Comparison of ENCODE assay signal across 1 cellular context in the genomic region with DNA sequence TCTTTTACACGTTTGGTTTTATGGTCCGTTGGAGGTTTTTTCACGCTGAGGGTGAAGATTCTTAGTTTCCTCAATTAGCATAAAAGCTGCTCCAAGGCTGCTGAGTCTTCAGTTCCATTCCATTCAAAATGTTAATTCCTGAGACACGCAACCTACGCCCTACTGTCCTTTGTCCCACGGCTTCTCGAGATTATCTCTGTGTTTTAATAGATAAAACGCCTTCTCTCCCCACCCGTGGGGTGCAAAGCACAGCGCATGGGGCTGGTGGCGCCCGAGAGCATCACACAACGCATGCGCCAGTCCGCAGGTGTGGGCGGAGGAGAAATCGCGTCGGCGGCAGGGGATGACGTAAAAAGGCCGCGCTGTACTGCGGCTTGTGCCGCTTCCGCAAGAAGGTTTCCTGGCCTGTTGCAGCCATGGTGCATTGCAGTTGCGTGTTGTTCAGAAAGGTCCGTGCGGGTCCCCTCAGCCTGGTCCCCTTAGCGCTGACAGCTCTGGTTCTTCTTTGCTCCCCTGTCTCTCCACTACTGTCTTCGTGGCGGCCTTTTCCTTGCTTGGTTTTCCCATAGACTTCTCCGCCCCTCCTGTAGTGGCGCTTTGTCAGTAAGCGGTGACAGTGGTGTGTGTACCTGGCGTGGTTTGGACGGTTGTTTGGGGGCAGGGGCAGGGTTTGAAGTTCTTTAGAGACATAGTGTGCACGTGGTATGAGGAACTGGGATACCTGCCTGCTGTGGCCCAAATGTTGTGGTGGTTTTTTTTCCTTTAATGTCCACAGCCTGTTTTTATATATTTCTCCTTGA.
TF ChIP-seq lines count a peak whose summit lies in the region.

A gene with protein sequence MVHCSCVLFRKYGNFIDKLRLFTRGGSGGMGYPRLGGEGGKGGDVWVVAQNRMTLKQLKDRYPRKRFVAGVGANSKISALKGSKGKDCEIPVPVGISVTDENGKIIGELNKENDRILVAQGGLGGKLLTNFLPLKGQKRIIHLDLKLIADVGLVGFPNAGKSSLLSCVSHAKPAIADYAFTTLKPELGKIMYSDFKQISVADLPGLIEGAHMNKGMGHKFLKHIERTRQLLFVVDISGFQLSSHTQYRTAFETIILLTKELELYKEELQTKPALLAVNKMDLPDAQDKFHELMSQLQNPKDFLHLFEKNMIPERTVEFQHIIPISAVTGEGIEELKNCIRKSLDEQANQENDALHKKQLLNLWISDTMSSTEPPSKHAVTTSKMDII (plus strand): TSS at position 391 of the 800 bp plus-strand sequence. CDS start 26 bp downstream, at position 417.

TF ChIP-seq in K562, 482 proteins besides CTCF, POLR2A, EP300 and RAD21 (continued from another document and continues in another):
- TF ChIP-seq, protein P1, sequence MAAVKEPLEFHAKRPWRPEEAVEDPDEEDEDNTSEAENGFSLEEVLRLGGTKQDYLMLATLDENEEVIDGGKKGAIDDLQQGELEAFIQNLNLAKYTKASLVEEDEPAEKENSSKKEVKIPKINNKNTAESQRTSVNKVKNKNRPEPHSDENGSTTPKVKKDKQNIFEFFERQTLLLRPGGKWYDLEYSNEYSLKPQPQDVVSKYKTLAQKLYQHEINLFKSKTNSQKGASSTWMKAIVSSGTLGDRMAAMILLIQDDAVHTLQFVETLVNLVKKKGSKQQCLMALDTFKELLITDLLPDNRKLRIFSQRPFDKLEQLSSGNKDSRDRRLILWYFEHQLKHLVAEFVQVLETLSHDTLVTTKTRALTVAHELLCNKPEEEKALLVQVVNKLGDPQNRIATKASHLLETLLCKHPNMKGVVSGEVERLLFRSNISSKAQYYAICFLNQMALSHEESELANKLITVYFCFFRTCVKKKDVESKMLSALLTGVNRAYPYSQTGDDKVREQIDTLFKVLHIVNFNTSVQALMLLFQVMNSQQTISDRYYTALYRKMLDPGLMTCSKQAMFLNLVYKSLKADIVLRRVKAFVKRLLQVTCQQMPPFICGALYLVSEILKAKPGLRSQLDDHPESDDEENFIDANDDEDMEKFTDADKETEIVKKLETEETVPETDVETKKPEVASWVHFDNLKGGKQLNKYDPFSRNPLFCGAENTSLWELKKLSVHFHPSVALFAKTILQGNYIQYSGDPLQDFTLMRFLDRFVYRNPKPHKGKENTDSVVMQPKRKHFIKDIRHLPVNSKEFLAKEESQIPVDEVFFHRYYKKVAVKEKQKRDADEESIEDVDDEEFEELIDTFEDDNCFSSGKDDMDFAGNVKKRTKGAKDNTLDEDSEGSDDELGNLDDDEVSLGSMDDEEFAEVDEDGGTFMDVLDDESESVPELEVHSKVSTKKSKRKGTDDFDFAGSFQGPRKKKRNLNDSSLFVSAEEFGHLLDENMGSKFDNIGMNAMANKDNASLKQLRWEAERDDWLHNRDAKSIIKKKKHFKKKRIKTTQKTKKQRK (IDR thresholded peaks at IDR 0.05; ENCODE audit: borderline replicate concordance, low read depth, low read length) = no peak
- TF ChIP-seq PHF21A (IDR thresholded peaks at IDR 0.05; ENCODE audit: borderline replicate concordance, low read depth) (peak; percentile 22; the same call in 1 of the 2 replicates), NCOA4 (IDR thresholded peaks at IDR 0.05; ENCODE audit: partially characterized antibody) (no peak), SP2 (IDR thresholded peaks at IDR 0.05; ENCODE audit: extremely low read depth, low read depth, low read length, poor library complexity, severe bottlenecking) (no peak), CREB1 (IDR thresholded peaks at IDR 0.05) (peak; percentile 99), CREB1 (CRISPR knock-in tag; IDR thresholded peaks at IDR 0.05) (peak; percentile 99), ZNF507 (tag; conservative IDR thresholded peaks at IDR 0.05) (no peak), MEF2D (tag; conservative IDR thresholded peaks at IDR 0.05; ENCODE audit: low read depth) (no peak), SPI1 (IDR thresholded peaks at IDR 0.05; ENCODE audit: borderline replicate concordance, low read depth, low read length) (peak; percentile 53; the same call in 1 of the 2 replicates), CBFA2T3 (IDR thresholded peaks at IDR 0.05) (no peak; the same call in 1 of the 2 replicates), ZKSCAN3 (CRISPR knock-in tag; IDR thresholded peaks at IDR 0.05) (no peak), ZC3H8 (IDR thresholded peaks at IDR 0.05) (no peak), DACH1 (IDR thresholded peaks at IDR 0.05; ENCODE audit: partially characterized antibody) (peak; percentile 77), ZNF165 (CRISPR knock-in tag; IDR thresholded peaks at IDR 0.05; ENCODE audit: borderline replicate concordance) (no peak), ZNF282 (CRISPR knock-in tag; IDR thresholded peaks at IDR 0.05) (no peak), MCM7 (IDR thresholded peaks at IDR 0.05) (no peak), ILF3 (IDR thresholded peaks at IDR 0.05; ENCODE audit: borderline replicate concordance) (no peak), MCM3 (IDR thresholded peaks at IDR 0.05) (no peak), SP1 (CRISPR knock-in tag; IDR thresholded peaks at IDR 0.05) (peak; percentile 90), MAFF (IDR thresholded peaks at IDR 0.05; ENCODE audit: low read length) (no peak), ARID1B (IDR thresholded peaks at IDR 0.05) (peak; percentile 54; the same call in 1 of the 2 replicates), TOE1 (IDR thresholded peaks at IDR 0.05; ENCODE audit: borderline replicate concordance) (peak; percentile 75), TOE1 (CRISPR knock-in tag; IDR thresholded peaks at IDR 0.05; ENCODE audit: borderline replicate concordance, low read depth) (0 out of 2 replicates have a peak, but pooled peaks have one; percentile 78), TFAM (CRISPR knock-in tag; conservative IDR thresholded peaks at IDR 0.05) (no peak), ZSCAN29 (IDR thresholded peaks at IDR 0.05) (0 out of 2 replicates have a peak, but pooled peaks have one; percentile 49), GTF2A2 (tag; IDR thresholded peaks at IDR 0.05) (no peak), CREM (IDR thresholded peaks at IDR 0.05; ENCODE audit: low read depth) (peak; percentile 100), WHSC1 (IDR thresholded peaks at IDR 0.05; ENCODE audit: low read length) (no peak), ZNF224 (CRISPR knock-in tag; IDR thresholded peaks at IDR 0.05) (no peak), FOXA3 (CRISPR knock-in tag; conservative IDR thresholded peaks at IDR 0.05 in 1 of 2, IDR thresholded peaks at IDR 0.05 in 1 of 2) (no peak)
- TF ChIP-seq, protein P2, sequence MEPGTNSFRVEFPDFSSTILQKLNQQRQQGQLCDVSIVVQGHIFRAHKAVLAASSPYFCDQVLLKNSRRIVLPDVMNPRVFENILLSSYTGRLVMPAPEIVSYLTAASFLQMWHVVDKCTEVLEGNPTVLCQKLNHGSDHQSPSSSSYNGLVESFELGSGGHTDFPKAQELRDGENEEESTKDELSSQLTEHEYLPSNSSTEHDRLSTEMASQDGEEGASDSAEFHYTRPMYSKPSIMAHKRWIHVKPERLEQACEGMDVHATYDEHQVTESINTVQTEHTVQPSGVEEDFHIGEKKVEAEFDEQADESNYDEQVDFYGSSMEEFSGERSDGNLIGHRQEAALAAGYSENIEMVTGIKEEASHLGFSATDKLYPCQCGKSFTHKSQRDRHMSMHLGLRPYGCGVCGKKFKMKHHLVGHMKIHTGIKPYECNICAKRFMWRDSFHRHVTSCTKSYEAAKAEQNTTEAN (CRISPR knock-in tag; IDR thresholded peaks at IDR 0.05) = peak; percentile 49; the same call in 1 of the 2 replicates
- TF ChIP-seq, protein P3, sequence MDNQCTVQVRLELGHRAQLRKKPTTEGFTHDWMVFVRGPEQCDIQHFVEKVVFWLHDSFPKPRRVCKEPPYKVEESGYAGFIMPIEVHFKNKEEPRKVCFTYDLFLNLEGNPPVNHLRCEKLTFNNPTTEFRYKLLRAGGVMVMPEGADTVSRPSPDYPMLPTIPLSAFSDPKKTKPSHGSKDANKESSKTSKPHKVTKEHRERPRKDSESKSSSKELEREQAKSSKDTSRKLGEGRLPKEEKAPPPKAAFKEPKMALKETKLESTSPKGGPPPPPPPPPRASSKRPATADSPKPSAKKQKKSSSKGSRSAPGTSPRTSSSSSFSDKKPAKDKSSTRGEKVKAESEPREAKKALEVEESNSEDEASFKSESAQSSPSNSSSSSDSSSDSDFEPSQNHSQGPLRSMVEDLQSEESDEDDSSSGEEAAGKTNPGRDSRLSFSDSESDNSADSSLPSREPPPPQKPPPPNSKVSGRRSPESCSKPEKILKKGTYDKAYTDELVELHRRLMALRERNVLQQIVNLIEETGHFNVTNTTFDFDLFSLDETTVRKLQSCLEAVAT (IDR thresholded peaks at IDR 0.05) = peak in 1 of 2 experiments; percentile 88; a peak in 3 of 4 replicates
- TF ChIP-seq, protein P4, sequence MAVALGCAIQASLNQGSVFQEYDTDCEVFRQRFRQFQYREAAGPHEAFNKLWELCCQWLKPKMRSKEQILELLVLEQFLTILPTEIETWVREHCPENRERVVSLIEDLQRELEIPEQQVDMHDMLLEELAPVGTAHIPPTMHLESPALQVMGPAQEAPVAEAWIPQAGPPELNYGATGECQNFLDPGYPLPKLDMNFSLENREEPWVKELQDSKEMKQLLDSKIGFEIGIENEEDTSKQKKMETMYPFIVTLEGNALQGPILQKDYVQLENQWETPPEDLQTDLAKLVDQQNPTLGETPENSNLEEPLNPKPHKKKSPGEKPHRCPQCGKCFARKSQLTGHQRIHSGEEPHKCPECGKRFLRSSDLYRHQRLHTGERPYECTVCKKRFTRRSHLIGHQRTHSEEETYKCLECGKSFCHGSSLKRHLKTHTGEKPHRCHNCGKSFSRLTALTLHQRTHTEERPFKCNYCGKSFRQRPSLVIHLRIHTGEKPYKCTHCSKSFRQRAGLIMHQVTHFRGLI (CRISPR knock-in tag; IDR thresholded peaks at IDR 0.05) = no peak
- TF ChIP-seq, protein P5, sequence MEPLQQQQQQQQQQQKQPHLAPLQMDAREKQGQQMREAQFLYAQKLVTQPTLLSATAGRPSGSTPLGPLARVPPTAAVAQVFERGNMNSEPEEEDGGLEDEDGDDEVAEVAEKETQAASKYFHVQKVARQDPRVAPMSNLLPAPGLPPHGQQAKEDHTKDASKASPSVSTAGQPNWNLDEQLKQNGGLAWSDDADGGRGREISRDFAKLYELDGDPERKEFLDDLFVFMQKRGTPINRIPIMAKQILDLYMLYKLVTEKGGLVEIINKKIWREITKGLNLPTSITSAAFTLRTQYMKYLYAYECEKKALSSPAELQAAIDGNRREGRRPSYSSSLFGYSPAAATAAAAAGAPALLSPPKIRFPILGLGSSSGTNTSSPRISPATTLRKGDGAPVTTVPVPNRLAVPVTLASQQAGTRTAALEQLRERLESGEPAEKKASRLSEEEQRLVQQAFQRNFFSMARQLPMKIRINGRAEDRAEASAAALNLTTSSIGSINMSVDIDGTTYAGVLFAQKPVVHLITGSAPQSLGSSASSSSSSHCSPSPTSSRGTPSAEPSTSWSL (CRISPR knock-in tag; IDR thresholded peaks at IDR 0.05; ENCODE audit: borderline replicate concordance) = no peak
- TF ChIP-seq, protein P6, sequence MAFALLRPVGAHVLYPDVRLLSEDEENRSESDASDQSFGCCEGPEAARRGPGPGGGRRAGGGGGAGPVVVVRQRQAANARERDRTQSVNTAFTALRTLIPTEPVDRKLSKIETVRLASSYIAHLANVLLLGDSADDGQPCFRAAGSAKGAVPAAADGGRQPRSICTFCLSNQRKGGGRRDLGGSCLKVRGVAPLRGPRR (CRISPR knock-in tag; IDR thresholded peaks at IDR 0.05) = no peak
- TF ChIP-seq, protein P7, sequence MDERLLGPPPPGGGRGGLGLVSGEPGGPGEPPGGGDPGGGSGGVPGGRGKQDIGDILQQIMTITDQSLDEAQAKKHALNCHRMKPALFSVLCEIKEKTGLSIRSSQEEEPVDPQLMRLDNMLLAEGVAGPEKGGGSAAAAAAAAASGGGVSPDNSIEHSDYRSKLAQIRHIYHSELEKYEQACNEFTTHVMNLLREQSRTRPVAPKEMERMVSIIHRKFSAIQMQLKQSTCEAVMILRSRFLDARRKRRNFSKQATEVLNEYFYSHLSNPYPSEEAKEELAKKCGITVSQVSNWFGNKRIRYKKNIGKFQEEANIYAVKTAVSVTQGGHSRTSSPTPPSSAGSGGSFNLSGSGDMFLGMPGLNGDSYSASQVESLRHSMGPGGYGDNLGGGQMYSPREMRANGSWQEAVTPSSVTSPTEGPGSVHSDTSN (CRISPR knock-in tag; IDR thresholded peaks at IDR 0.05; ENCODE audit: low read depth) = no peak
- TF ChIP-seq, protein P7 (tag; conservative IDR thresholded peaks at IDR 0.05; ENCODE audit: low read depth) = no peak
- TF ChIP-seq, protein P8, sequence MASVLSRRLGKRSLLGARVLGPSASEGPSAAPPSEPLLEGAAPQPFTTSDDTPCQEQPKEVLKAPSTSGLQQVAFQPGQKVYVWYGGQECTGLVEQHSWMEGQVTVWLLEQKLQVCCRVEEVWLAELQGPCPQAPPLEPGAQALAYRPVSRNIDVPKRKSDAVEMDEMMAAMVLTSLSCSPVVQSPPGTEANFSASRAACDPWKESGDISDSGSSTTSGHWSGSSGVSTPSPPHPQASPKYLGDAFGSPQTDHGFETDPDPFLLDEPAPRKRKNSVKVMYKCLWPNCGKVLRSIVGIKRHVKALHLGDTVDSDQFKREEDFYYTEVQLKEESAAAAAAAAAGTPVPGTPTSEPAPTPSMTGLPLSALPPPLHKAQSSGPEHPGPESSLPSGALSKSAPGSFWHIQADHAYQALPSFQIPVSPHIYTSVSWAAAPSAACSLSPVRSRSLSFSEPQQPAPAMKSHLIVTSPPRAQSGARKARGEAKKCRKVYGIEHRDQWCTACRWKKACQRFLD (CRISPR knock-in tag; IDR thresholded peaks at IDR 0.05) = peak; percentile 75; the same call in 1 of the 2 replicates
- TF ChIP-seq, protein P9, sequence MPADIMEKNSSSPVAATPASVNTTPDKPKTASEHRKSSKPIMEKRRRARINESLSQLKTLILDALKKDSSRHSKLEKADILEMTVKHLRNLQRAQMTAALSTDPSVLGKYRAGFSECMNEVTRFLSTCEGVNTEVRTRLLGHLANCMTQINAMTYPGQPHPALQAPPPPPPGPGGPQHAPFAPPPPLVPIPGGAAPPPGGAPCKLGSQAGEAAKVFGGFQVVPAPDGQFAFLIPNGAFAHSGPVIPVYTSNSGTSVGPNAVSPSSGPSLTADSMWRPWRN (IDR thresholded peaks at IDR 0.05; ENCODE audit: low read depth) = 0 out of 2 replicates have a peak, but pooled peaks have one; percentile 22
- TF ChIP-seq, protein P10, sequence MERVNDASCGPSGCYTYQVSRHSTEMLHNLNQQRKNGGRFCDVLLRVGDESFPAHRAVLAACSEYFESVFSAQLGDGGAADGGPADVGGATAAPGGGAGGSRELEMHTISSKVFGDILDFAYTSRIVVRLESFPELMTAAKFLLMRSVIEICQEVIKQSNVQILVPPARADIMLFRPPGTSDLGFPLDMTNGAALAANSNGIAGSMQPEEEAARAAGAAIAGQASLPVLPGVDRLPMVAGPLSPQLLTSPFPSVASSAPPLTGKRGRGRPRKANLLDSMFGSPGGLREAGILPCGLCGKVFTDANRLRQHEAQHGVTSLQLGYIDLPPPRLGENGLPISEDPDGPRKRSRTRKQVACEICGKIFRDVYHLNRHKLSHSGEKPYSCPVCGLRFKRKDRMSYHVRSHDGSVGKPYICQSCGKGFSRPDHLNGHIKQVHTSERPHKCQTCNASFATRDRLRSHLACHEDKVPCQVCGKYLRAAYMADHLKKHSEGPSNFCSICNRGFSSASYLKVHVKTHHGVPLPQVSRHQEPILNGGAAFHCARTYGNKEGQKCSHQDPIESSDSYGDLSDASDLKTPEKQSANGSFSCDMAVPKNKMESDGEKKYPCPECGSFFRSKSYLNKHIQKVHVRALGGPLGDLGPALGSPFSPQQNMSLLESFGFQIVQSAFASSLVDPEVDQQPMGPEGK (CRISPR knock-in tag; IDR thresholded peaks at IDR 0.05; ENCODE audit: borderline replicate concordance) = no peak
